27 cellular contexts compared by ENCODE assay signal in the genomic region with DNA sequence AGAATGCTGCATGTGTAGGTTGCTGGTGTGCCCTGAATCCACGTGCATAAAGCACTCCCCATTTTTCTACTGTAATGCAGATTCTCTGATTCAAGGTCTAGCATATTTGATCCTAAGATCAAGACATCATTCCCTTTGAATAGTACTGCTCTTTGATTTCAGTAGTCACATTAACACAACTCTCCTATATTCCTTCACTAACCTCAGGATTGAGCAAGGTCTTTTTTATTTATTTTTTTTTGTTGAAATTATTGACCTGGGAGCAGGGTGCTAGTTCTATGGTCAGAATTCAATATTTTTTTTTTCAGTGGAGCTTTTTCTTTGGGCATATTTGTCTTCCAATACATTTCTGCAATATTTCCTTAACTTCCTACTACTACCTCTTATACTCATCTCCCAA.
"Had no signal": no experiment of that assay in that cellular context is flagged by ENCODE, and none has a peak within 500 bp of the region (broad histone marks: within the 10 kb centered on the region; RNA-seq: fewer than 3 reads in every experiment).

No MANE protein-coding gene starts in this region.

- H3K9me3 ChIP-seq: suprapubic skin, testis, thoracic aorta, thyroid gland, tibial artery, tibial nerve, transverse colon, upper lobe of left lung, upper lobe of right lung, uterus, vagina had no signal

- H3K4me1 ChIP-seq: stomach, suprapubic skin, testis, thyroid gland, tibial artery, tibial nerve, transverse colon, upper lobe of left lung, upper lobe of right lung, uterus, vagina had no signal

- H3K4me3 ChIP-seq: stomach, suprapubic skin, testis, thoracic aorta, thyroid gland, tibial artery, tibial nerve, transverse colon, upper lobe of left lung, upper lobe of right lung, uterus, vagina had no signal

- H3K36me3 ChIP-seq: suprapubic skin, thoracic aorta, thyroid gland, transverse colon, upper lobe of left lung, upper lobe of right lung, uterus had no signal

- H3K27ac ChIP-seq: stomach, suprapubic skin, testis, thoracic aorta, thyroid gland, tibial artery, tibial nerve, transverse colon, upper lobe of left lung, upper lobe of right lung, uterus, vagina had no signal

- ATAC-seq: stimulated activated effector memory CD8-positive, alpha-beta T cell treated with anti-CD3 and anti-CD28 coated beads, Interleukin-12 subunit alpha, Interleukin-12 subunit beta, amount 100 ng/mL, for 72 hours; stimulated activated memory B cell treated with anti-CD40 and anti-IgM and Interleukin-4, amounts not matched to agents 10 μg/mL and 1 μg/mL and 100 μg/mL, for 72 hours; stimulated activated naive B cell treated with anti-CD40 and anti-IgM and Interleukin-4, amounts not matched to agents 10 μg/mL and 1 μg/mL and 100 μg/mL, for 72 hours; stimulated activated naive CD8-positive, alpha-beta T cell treated with anti-CD3 and anti-CD28 coated beads, Interleukin-15, amount 100 ng/mL, for 72 hours; stimulated activated naive CD8-positive, alpha-beta T cell treated with anti-CD3 and anti-CD28 coated beads, Interleukin-15, Interleukin-2, amounts not matched to agents 100 U/mL and 50 U/mL, for 24 hours; upper lobe of right lung had no signal

- DNase-seq: stimulated activated CD4-positive, alpha-beta T cell treated with anti-CD3 and anti-CD28 coated beads, Interleukin-2, amount 100 ng/mL, for 48 hours; stimulated activated CD4-positive, alpha-beta T cell treated with anti-CD3 and anti-CD28 coated beads, Interleukin-4, amount 100 ng/mL, for 1 hour; stimulated activated CD4-positive, alpha-beta T cell treated with anti-CD3 and anti-CD28 coated beads, Interleukin-4, amount 100 ng/mL, for 24 hours; stimulated activated CD4-positive, alpha-beta T cell treated with anti-CD3 and anti-CD28 coated beads, Interleukin-4, amount 100 ng/mL, for 4 hours; stimulated activated CD8-positive, alpha-beta memory T cell treated with anti-CD3 and anti-CD28 coated beads, Interleukin-4, amount 100 ng/mL, for 48 hours; stimulated activated naive B cell treated with anti-CD40 and anti-IgM and Interleukin-4, amounts not matched to agents 10 μg/mL and 1 μg/mL and 100 μg/mL, for 72 hours; stimulated activated naive CD4-positive, alpha-beta T cell; stimulated activated naive CD4-positive, alpha-beta T cell treated with Interleukin-2 at 50 U/mL for 16 hours; stimulated activated naive CD8-positive, alpha-beta T cell treated with anti-CD3 and anti-CD28 coated beads, Interleukin-15, amount 100 ng/mL, for 72 hours; stimulated activated naive CD8-positive, alpha-beta T cell treated with anti-CD3 and anti-CD28 coated beads, Interleukin-15, Interleukin-2, amounts not matched to agents 100 U/mL and 50 U/mL, for 24 hours; stomach; substantia nigra; testis; thyroid gland; tibial artery; transverse colon; trophoblast cell; upper lobe of left lung; upper lobe of right lung; uterus had no signal

- H3K27me3 ChIP-seq: stomach, suprapubic skin, testis, thyroid gland, tibial artery, tibial nerve, transverse colon, upper lobe of left lung, upper lobe of right lung, uterus, vagina had no signal

- FAIRE-seq: urothelium cell line had no signal
